ENCODE assay signal across 28 cellular contexts in genomic region chr7:39434012-39434411, GRCh38.
"Had no signal": no experiment of that assay in that cellular context is flagged by ENCODE, and none has a peak within 500 bp of the region (broad histone marks: within the 10 kb centered on the region; RNA-seq: fewer than 3 reads in every experiment).

No MANE protein-coding gene starts in this region.

- H3K4me3 ChIP-seq: cardiac muscle cell, SK-N-MC had no signal

- H3K27ac ChIP-seq: cardiac muscle cell, SK-N-MC had no signal

- FAIRE-seq: astrocyte, TTC549 had no signal

- ATAC-seq: activated T-helper 17 cell treated with anti-CD3 and anti-CD28 coated beads, Interleukin-2, amount 50 U/mL, for 72 hours; Panc1; Right ventricle myocardium inferior; T-cell had no signal

- DNase-seq: activated CD4-positive, alpha-beta memory T cell treated with anti-CD3 and anti-CD28 coated beads, Interleukin-2, amount 10 ng/mL, durations not matched to agents 7 days and 5 days; activated CD4-positive, alpha-beta T cell treated with anti-CD3 and anti-CD28 coated beads, Interleukin-2, amount 10 ng/mL, durations not matched to agents 7 days and 5 days; activated CD4-positive, CD25-positive, alpha-beta regulatory T cell; activated gamma-delta T cell; activated naive CD4-positive, alpha-beta T cell treated with anti-CD3 and anti-CD28 coated beads for 36 hours; activated T-cell treated with anti-CD3 and anti-CD28 coated beads for 4 hours; activated T-cell treated with anti-CD3 and anti-CD28 coated beads, Interleukin-2, amount 50 U/mL, for 48 hours; amygdala; NCI-H1092; NCI-H1417; NCI-H1930; NCI-H2171; NCI-H2227 treated with DMSO at 0.1 percent for 48 hours; NCI-H510A; NCI-H526 treated with DMSO at 0.1 percent for 48 hours; NCI-H82; OCI-M1; RPMI8226; T-cell; T-helper 2 cell; T1000 had no signal

- H3K36me3 ChIP-seq: cardiac muscle cell had no signal

- H3K27me3 ChIP-seq: cardiac muscle cell had no signal
